In the genomic region with DNA sequence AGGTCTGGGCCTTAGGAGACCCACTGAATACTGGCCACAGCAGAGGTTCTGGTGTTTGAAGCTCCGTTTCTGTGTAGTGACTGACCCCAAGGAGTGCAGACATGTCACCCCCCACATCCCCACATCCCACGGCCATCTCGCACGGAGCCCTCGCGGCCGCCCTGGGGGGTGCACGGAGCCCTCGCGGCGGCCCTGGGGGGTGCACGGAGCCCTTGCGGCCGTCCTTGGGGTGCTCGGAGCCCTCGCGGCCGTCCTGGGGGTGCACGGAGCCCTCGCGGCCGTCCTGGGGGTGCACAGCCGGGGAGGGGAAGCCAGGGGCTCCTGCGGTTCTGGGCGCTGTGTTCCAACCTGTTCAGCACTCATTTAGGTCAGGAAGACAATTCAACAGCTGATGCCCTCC, we compare ENCODE assay signal across 19 cellular contexts.
"Had no signal": no experiment of that assay in that cellular context is flagged by ENCODE, and none has a peak within 500 bp of the region (broad histone marks: within the 10 kb centered on the region; RNA-seq: fewer than 3 reads in every experiment).

No MANE protein-coding gene starts in this region.

- DNase-seq: cerebellar nuclear complex; effector CD4-positive, alpha-beta T cell; endodermal cell; heart right ventricle; hypothalamus; left lung; lower lobe of right lung; midbrain; sigmoid colon; stimulated activated CD4-positive, alpha-beta T cell treated with anti-CD3 and anti-CD28 coated beads, Interleukin-2, amount 100 ng/mL, for 24 hours; stimulated activated CD4-positive, alpha-beta T cell treated with anti-CD3 and anti-CD28 coated beads, Interleukin-4, amount 100 ng/mL, for 4 hours; stimulated activated naive B cell treated with anti-CD40 and anti-IgM and Interleukin-4, amounts not matched to agents 10 μg/mL and 1 μg/mL and 100 μg/mL, for 72 hours; stimulated activated naive CD8-positive, alpha-beta T cell treated with anti-CD3 and anti-CD28 coated beads, Interleukin-15, amount 100 ng/mL, for 72 hours; testis; upper lobe of right lung had no signal

- H3K36me3 ChIP-seq: heart right ventricle, left lung, lower lobe of right lung, neutrophil, sigmoid colon, tibial nerve, upper lobe of right lung had no signal

- H3K27ac ChIP-seq: coronary artery, heart right ventricle, left lung, lower lobe of right lung, neutrophil, sigmoid colon, skin epidermis, testis, tibial nerve, upper lobe of right lung had no signal

- H3K27me3 ChIP-seq: testis had no signal

- H3K9me3 ChIP-seq: heart right ventricle, left lung, lower lobe of right lung, neutrophil, sigmoid colon, testis, tibial nerve, upper lobe of right lung had no signal

- H3K4me1 ChIP-seq: upper lobe of right lung had no signal

- H3K4me3 ChIP-seq: coronary artery, heart right ventricle, left lung, lower lobe of right lung, sigmoid colon, skin epidermis, testis, tibial nerve, upper lobe of right lung had no signal
